ENCODE assay signal across 21 cellular contexts in genomic region chr4:82782626-82783025, GRCh38. TPM values are rescaled to one million over a fixed set of nuclear protein-coding genes. Genes with fewer than 3 reads are reported as not detected.
A peak's percentile ranks its signal among the peaks of the same experiment; 100 is the strongest.
DNase-seq lines count a peak whose midpoint lies in the region; ATAC-seq and TF ChIP-seq lines count a peak whose summit lies in the region.
"Had no signal": no experiment of that assay in that cellular context is flagged by ENCODE, and none has a peak within 500 bp of the region (broad histone marks: within the 10 kb centered on the region; RNA-seq: fewer than 3 reads in every experiment).

No MANE protein-coding gene starts in this region.

- H3K27ac ChIP-seq in Karpas-422 (ENCODE audit: low read length) (peak overlapping the region; percentile 100), coronary artery (no peak overlapping the region), lung (ENCODE audit: low read depth in 1 of 2, low read length in 1 of 2) (peak overlapping the region in 1 of 2 donors; percentile 77), upper lobe of right lung (no peak overlapping the region)
- H3K27ac ChIP-seq: right atrium auricular region had no signal

- H3K79me2 ChIP-seq in Karpas-422 (ENCODE audit: low read length), result peaks cover 18% of the 10 kb centered on the region

- H4K20me1 ChIP-seq in Karpas-422 (ENCODE audit: insufficient read depth, low read depth, low read length), result no peaks in the 10 kb centered on the region

- peak; percentile 27 for DNase-seq in Karpas-422
- DNase-seq in coronary artery (ENCODE audit: low spot score), result peak; percentile 24
- DNase-seq in lung (ENCODE audit: low spot score), result no peak
- no peak for DNase-seq in upper lobe of right lung
- no peak for DNase-seq in DMS79 treated with DMSO at 0.1 percent for 48 hours (lab: John Stamatoyannopoulos, UW)
- no peak for DNase-seq in NCI-H1436 treated with DMSO at 0.1 percent for 48 hours (lab: John Stamatoyannopoulos, UW)
- DNase-seq: activated CD4-positive, CD25-positive, alpha-beta regulatory T cell treated with anti-CD3 and anti-CD28 coated beads, Interleukin-2, amount 50 U/mL, for 72 hours; activated naive CD4-positive, alpha-beta T cell treated with anti-CD3 and anti-CD28 coated beads, Interleukin-2, amount 10 ng/mL, durations not matched to agents 7 days and 5 days; activated T-cell treated with anti-CD3 and anti-CD28 coated beads, Interleukin-2, amount 50 U/mL, for 48 hours; CD4-positive, CD25-positive, alpha-beta regulatory T cell; cerebellar nuclear complex; DMS 273 treated with DMSO at 0.1 percent for 48 hours; naive B cell; NCI-H2107; NCI-H510A treated with DMSO at 0.1 percent for 48 hours; RPMI8226; stimulated activated CD8-positive, alpha-beta memory T cell treated with anti-CD3 and anti-CD28 coated beads, Interleukin-4, amount 100 ng/mL, for 48 hours; T-helper 9 cell had no signal

- H3K9me2 ChIP-seq in Karpas-422 (replicated peaks; ENCODE audit: insufficient read depth, low read length), result no peaks in the 10 kb centered on the region

- TF ChIP-seq CTCF in coronary artery (IDR thresholded peaks at IDR 0.05) (no peak), lung (IDR thresholded peaks at IDR 0.05; ENCODE audit: control extremely low read depth, extremely low read depth) (no peak), upper lobe of right lung (IDR thresholded peaks at IDR 0.05) (no peak)

- peak overlapping the region; percentile 95 for H3K4me2 ChIP-seq in Karpas-422 (ENCODE audit: low read depth, low read length, poor library complexity, severe bottlenecking)

- peaks cover 84% of the 10 kb centered on the region for H3K4me1 ChIP-seq in Karpas-422 (ENCODE audit: low read length)
- H3K4me1 ChIP-seq in lung (ENCODE audit: control insufficient read depth in 2 of 2, insufficient read depth in 2 of 2, low read length in 2 of 2), result no peaks in the 10 kb centered on the region
- H3K4me1 ChIP-seq in upper lobe of right lung, result no peaks in the 10 kb centered on the region

- intact Hi-C loops in upper lobe of right lung (cut with DNase I), result no loop called here

- peak overlapping the region; percentile 62; the same call in 1 of the 2 replicates for H3K9ac ChIP-seq in Karpas-422 (ENCODE audit: low read length)

- ATAC-seq in lung (ENCODE audit: insufficient read depth, low FRiP score) (peak; percentile 17), upper lobe of right lung (peak; percentile 88), HG03460 (IDR thresholded peaks at IDR 0.05; ENCODE audit: unreplicated experiment) (no peak)
- ATAC-seq: SK-N-SH treated with all-trans-retinoic acid at 6 μM for 48 hours had no signal

- no peak overlapping the region for H2AFZ ChIP-seq in Karpas-422 (ENCODE audit: low read length)

- H3K4me3 ChIP-seq in Karpas-422 (ENCODE audit: low read length) (0 out of 2 replicates have a peak overlapping the region, but pooled peaks have one; percentile 28), coronary artery (no peak overlapping the region), lung (no peak overlapping the region), upper lobe of right lung (no peak overlapping the region)
- H3K4me3 ChIP-seq: right atrium auricular region had no signal

- no peaks in the 10 kb centered on the region for H3K27me3 ChIP-seq in Karpas-422 (ENCODE audit: low read length)
- H3K27me3 ChIP-seq in lung (ENCODE audit: control insufficient read depth, insufficient read depth), result no peaks in the 10 kb centered on the region
- H3K27me3 ChIP-seq in upper lobe of right lung, result no peaks in the 10 kb centered on the region
- H3K27me3 ChIP-seq: right atrium auricular region had no signal

- no peaks in the 10 kb centered on the region for H3K9me3 ChIP-seq in Karpas-422 (ENCODE audit: low read length)
- no peaks in the 10 kb centered on the region for H3K9me3 ChIP-seq in lung (ENCODE audit: control insufficient read depth in 2 of 2, insufficient read depth in 1 of 2, low read length in 1 of 2)
- H3K9me3 ChIP-seq in upper lobe of right lung, result no peaks in the 10 kb centered on the region
- H3K9me3 ChIP-seq: right atrium auricular region had no signal

- 52 to 64% methylated on average over 3 of the region's 3 CpGs for WGBS in lung, 2 donors

- H3K36me3 ChIP-seq in Karpas-422 (ENCODE audit: insufficient read depth, low read length) (no peaks in the 10 kb centered on the region), lung (ENCODE audit: control insufficient read depth in 2 of 2, insufficient read depth in 2 of 2, low read length in 2 of 2) (no peaks in the 10 kb centered on the region), upper lobe of right lung (no peaks in the 10 kb centered on the region)
- H3K36me3 ChIP-seq: right atrium auricular region had no signal

RNA-seq across cellular contexts. Expression of gene SCD5, which starts 16.0 kb away (rescaled TPM):
- 14.0 and 14.9 TPM in 2 replicates for total RNA-seq in Karpas-422 (2014; rRNA removed; shearing (Covaris generic); ENCODE audit: low replicate concordance)
- total RNA-seq in lung (10 to 100 TPM; 21.4 to 22.6 TPM), upper lobe of right lung (20.6 TPM)
- polyA plus RNA-seq in lung, result 1 to 10 TPM; 5.0 to 6.2 TPM

Comparison
In these comparisons a context has a peak if more than half of its experiments do, and no peak if none do; other contexts are left out.
1. DNase-seq: peak in Karpas-422 (single experiment) and coronary artery (single experiment); none in lung (single experiment), upper lobe of right lung (single experiment), DMS79 treated with DMSO at 0.1 percent for 48 hours (single experiment) and NCI-H1436 treated with DMSO at 0.1 percent for 48 hours (single experiment).